Comparison of ENCODE assay signal across 8 cellular contexts in genomic region chr1:157073944-157074685, GRCh38. TPM values are rescaled to one million over a fixed set of nuclear protein-coding genes. Genes with fewer than 3 reads are reported as not detected.
DNase-seq lines count a peak whose midpoint lies in the region; ATAC-seq and TF ChIP-seq lines count a peak whose summit lies in the region.

No MANE protein-coding gene starts in this region.

- H3K4me1 ChIP-seq in adipocyte (ENCODE audit: control insufficient read depth, insufficient read depth, low read length) (peaks cover 5% of the 10 kb centered on the region), heart right ventricle (peaks cover 0 to 8% (median 4%) of the 10 kb centered on the region in 9 donors)

- intact Hi-C loops in heart right ventricle (cut with DNase I) = loop anchor here in 4 of 10 donors (5.0 to 10.0 kb wide), 4 partner anchors 89 to 182 kb away; partner anchors contain the start of gene PEAR1 (in 1 of the 4)

- H3K9me3 ChIP-seq in adipocyte (ENCODE audit: control insufficient read depth, low read length) (no peaks in the 10 kb centered on the region), heart right ventricle (no peaks in the 10 kb centered on the region)

- 21 to 25% methylated on average over 34 to 35 of the region's 35 CpGs for WGBS in heart right ventricle, 2 donors

- H3K27ac ChIP-seq in heart right ventricle = no peak overlapping the region

- TF ChIP-seq CTCF in heart right ventricle (IDR thresholded peaks at IDR 0.05) = peak; percentile 36 to 84 (median 72)

- H3K4me3 ChIP-seq in adipocyte (ENCODE audit: low read length) (peak overlapping the region; percentile 54), heart right ventricle (peak overlapping the region in 6 of 10 donors; percentile 6 to 47 (median 20))

- no peak overlapping the region for H3K9ac ChIP-seq in adipocyte (ENCODE audit: low read length)

- DNase-seq in AG20443 (ENCODE audit: low spot score) (peak; percentile 84), H4 (ENCODE audit: low spot score) (peak; percentile 31), NOMO-1 treated with dmso at 0.1 percent for 144 hours (lab: John Stamatoyannopoulos, UW; ENCODE audit: unreplicated experiment) (peak; percentile 8), adipocyte (ENCODE audit: low read depth) (peak; percentile 56), heart right ventricle (peak; percentile 66 to 70), renal cortical epithelial cell (ENCODE audit: low read depth) (peak; percentile 41)

- peak in 5 of 8 donors; percentile 23 to 79 (median 64) for ATAC-seq in heart right ventricle
- ATAC-seq in GM19452 (IDR thresholded peaks at IDR 0.05; ENCODE audit: unreplicated experiment) = no peak
- no peak for ATAC-seq in HG03469 (IDR thresholded peaks at IDR 0.05; ENCODE audit: unreplicated experiment)

- no peaks in the 10 kb centered on the region for H3K36me3 ChIP-seq in adipocyte (ENCODE audit: control insufficient read depth, insufficient read depth, low read length, severe bottlenecking)
- H3K36me3 ChIP-seq in heart right ventricle = no peaks in the 10 kb centered on the region

- peaks cover 22% of the 10 kb centered on the region for H3K27me3 ChIP-seq in adipocyte (replicated peaks; ENCODE audit: control insufficient read depth, insufficient read depth, low read length)
- peaks cover 0 to 57% (median 4%) of the 10 kb centered on the region in 7 donors for H3K27me3 ChIP-seq in heart right ventricle

RNA-seq across cellular contexts. Expression of gene ETV3L, which starts 25.5 kb away (rescaled TPM):
- not detected in 2 replicates for total RNA-seq in H4 (2014; rRNA removed; shearing (Covaris generic))
- not detected for total RNA-seq in heart right ventricle
- polyA plus RNA-seq in heart right ventricle = not detected
- not detected in 2 replicates for total RNA-seq in renal cortical epithelial cell

RNA-seq across cellular contexts. Expression of gene ARHGEF11, which starts 28.6 kb away (rescaled TPM):
- total RNA-seq in H4 (2014; rRNA removed; shearing (Covaris generic)) = 12.2 and 12.6 TPM in 2 replicates
- 10 to 100 TPM; 23.7 to 34.5 (median 28.4) TPM for total RNA-seq in heart right ventricle
- 10 to 100 TPM; 10.4 to 13.0 TPM for polyA plus RNA-seq in heart right ventricle
- total RNA-seq in renal cortical epithelial cell = 13.0 and 31.4 TPM in 2 replicates

Comparison
In these comparisons a context has a peak if more than half of its experiments do, and no peak if none do; other contexts are left out.
1. DNase-seq: peak in every context shown above with its lines; median percentile 84 in AG20443; 68 in heart right ventricle; 56 in adipocyte; 41 in renal cortical epithelial cell; 31 in H4; 8 in NOMO-1 treated with dmso at 0.1 percent for 144 hours.
2. ATAC-seq: peak in heart right ventricle (5 of 8); none in GM19452 (single experiment) and HG03469 (single experiment).